Comparison of ENCODE assay signal across 13 cellular contexts in genomic region chr1:41449326-41449921, GRCh38. TPM values are rescaled to one million over a fixed set of nuclear protein-coding genes. Genes with fewer than 3 reads are reported as not detected.
A peak's percentile ranks its signal among the peaks of the same experiment; 100 is the strongest.
DNase-seq lines count a peak whose midpoint lies in the region; ATAC-seq and TF ChIP-seq lines count a peak whose summit lies in the region.
"Had no signal": no experiment of that assay in that cellular context is flagged by ENCODE, and none has a peak within 500 bp of the region (broad histone marks: within the 10 kb centered on the region; RNA-seq: fewer than 3 reads in every experiment).

No MANE protein-coding gene starts in this region.

- intact Hi-C loops in cardiac septum (cut with DNase I) = no loop called here
- intact Hi-C loops in left ventricle myocardium superior (cut with micrococcal nuclease) = no loop called here
- intact Hi-C loops in activated T-helper 1 cell treated with anti-CD3 and anti-CD28 coated beads, Interleukin-12 subunit alpha, Interleukin-12 subunit beta, Interleukin-2, Interleukin-4 antibody, amounts not matched to agents 30 ng/mL and 10 ng/mL and 1 ng/mL, durations not matched to agents 14 hours and 24 hours and 36 hours (cut with micrococcal nuclease) = no loop called here
- intact Hi-C loops in activated CD8-positive, alpha-beta T cell treated with anti-CD3 and anti-CD28 coated beads for 36 hours (cut with micrococcal nuclease) = no loop called here

- no peaks in the 10 kb centered on the region for H3K4me1 Mint-ChIP-seq in activated T-helper 1 cell treated with anti-CD3 and anti-CD28 coated beads, Interleukin-12 subunit alpha, Interleukin-12 subunit beta, Interleukin-2, Interleukin-4 antibody, amounts not matched to agents 30 ng/mL and 10 ng/mL and 1 ng/mL, durations not matched to agents 14 hours and 24 hours and 36 hours (ENCODE audit: low read depth)
- H3K4me1 Mint-ChIP-seq in nephron = peaks cover 46% of the 10 kb centered on the region
- H3K4me1 Mint-ChIP-seq in activated CD8-positive, alpha-beta T cell treated with anti-CD3 and anti-CD28 coated beads for 36 hours (ENCODE audit: low read depth) = no peaks in the 10 kb centered on the region

- no peak for ATAC-seq in left ventricle myocardium superior
- ATAC-seq in activated CD8-positive, alpha-beta T cell treated with anti-CD3 and anti-CD28 coated beads for 36 hours = no peak
- ATAC-seq: CD8-positive, alpha-beta T cell; Right ventricle myocardium inferior had no signal

- POLR2A ChIA-PET in activated CD8-positive, alpha-beta T cell treated with anti-CD3 and anti-CD28 coated beads for 36 hours (lab: Charles Lee) = no interaction called here

- TF ChIP-seq CTCF in nephron (IDR thresholded peaks at IDR 0.05; ENCODE audit: unreplicated experiment in 3 of 3) = no peak
- TF ChIP-seq CTCF in activated CD8-positive, alpha-beta T cell treated with anti-CD3 and anti-CD28 coated beads for 36 hours (IDR thresholded peaks at IDR 0.05) = no peak

- CTCF ChIA-PET in activated CD8-positive, alpha-beta T cell treated with anti-CD3 and anti-CD28 coated beads for 36 hours (lab: Charles Lee) = no interaction called here

- H3K4me3 Mint-ChIP-seq in activated T-helper 1 cell treated with anti-CD3 and anti-CD28 coated beads, Interleukin-12 subunit alpha, Interleukin-12 subunit beta, Interleukin-2, Interleukin-4 antibody, amounts not matched to agents 30 ng/mL and 10 ng/mL and 1 ng/mL, durations not matched to agents 14 hours and 24 hours and 36 hours = no peak overlapping the region
- no peak overlapping the region for H3K4me3 Mint-ChIP-seq in nephron
- H3K4me3 Mint-ChIP-seq in activated CD8-positive, alpha-beta T cell treated with anti-CD3 and anti-CD28 coated beads for 36 hours = no peak overlapping the region
- H3K4me3 Mint-ChIP-seq: CD8-positive, alpha-beta T cell; IgD-negative memory B cell had no signal

- H3K36me3 Mint-ChIP-seq in activated T-helper 1 cell treated with anti-CD3 and anti-CD28 coated beads, Interleukin-12 subunit alpha, Interleukin-12 subunit beta, Interleukin-2, Interleukin-4 antibody, amounts not matched to agents 30 ng/mL and 10 ng/mL and 1 ng/mL, durations not matched to agents 14 hours and 24 hours and 36 hours (ENCODE audit: low read depth) = no peaks in the 10 kb centered on the region
- no peaks in the 10 kb centered on the region for H3K36me3 Mint-ChIP-seq in nephron (ENCODE audit: low read depth)
- no peaks in the 10 kb centered on the region for H3K36me3 Mint-ChIP-seq in activated CD8-positive, alpha-beta T cell treated with anti-CD3 and anti-CD28 coated beads for 36 hours (ENCODE audit: low read depth)
- H3K36me3 Mint-ChIP-seq: CD8-positive, alpha-beta T cell had no signal

- peaks cover 4% of the 10 kb centered on the region for H3K9me3 Mint-ChIP-seq in activated T-helper 1 cell treated with anti-CD3 and anti-CD28 coated beads, Interleukin-12 subunit alpha, Interleukin-12 subunit beta, Interleukin-2, Interleukin-4 antibody, amounts not matched to agents 30 ng/mL and 10 ng/mL and 1 ng/mL, durations not matched to agents 14 hours and 24 hours and 36 hours
- H3K9me3 Mint-ChIP-seq in nephron = peaks cover 2% of the 10 kb centered on the region
- peaks cover 5% of the 10 kb centered on the region for H3K9me3 Mint-ChIP-seq in activated CD8-positive, alpha-beta T cell treated with anti-CD3 and anti-CD28 coated beads for 36 hours
- H3K9me3 Mint-ChIP-seq: CD8-positive, alpha-beta T cell had no signal

- H3K27ac Mint-ChIP-seq in activated T-helper 1 cell treated with anti-CD3 and anti-CD28 coated beads, Interleukin-12 subunit alpha, Interleukin-12 subunit beta, Interleukin-2, Interleukin-4 antibody, amounts not matched to agents 30 ng/mL and 10 ng/mL and 1 ng/mL, durations not matched to agents 14 hours and 24 hours and 36 hours = peak overlapping the region; percentile 36
- peak overlapping the region in 2 of 3 experiments; percentile 0 to 1 for H3K27ac Mint-ChIP-seq in nephron
- no peak overlapping the region for H3K27ac Mint-ChIP-seq in activated CD8-positive, alpha-beta T cell treated with anti-CD3 and anti-CD28 coated beads for 36 hours
- H3K27ac Mint-ChIP-seq: CD8-positive, alpha-beta T cell had no signal

- H3K27me3 Mint-ChIP-seq in activated T-helper 1 cell treated with anti-CD3 and anti-CD28 coated beads, Interleukin-12 subunit alpha, Interleukin-12 subunit beta, Interleukin-2, Interleukin-4 antibody, amounts not matched to agents 30 ng/mL and 10 ng/mL and 1 ng/mL, durations not matched to agents 14 hours and 24 hours and 36 hours (ENCODE audit: insufficient read depth) = peaks cover 4% of the 10 kb centered on the region
- H3K27me3 Mint-ChIP-seq in nephron (ENCODE audit: low read depth) = peaks cover 19% of the 10 kb centered on the region
- peaks cover 2% of the 10 kb centered on the region for H3K27me3 Mint-ChIP-seq in activated CD8-positive, alpha-beta T cell treated with anti-CD3 and anti-CD28 coated beads for 36 hours

- DNase-seq in cardiac septum (ENCODE audit: low spot score) (peak; percentile 24), left ventricle myocardium superior (no peak), activated T-cell treated with anti-CD3 and anti-CD28 coated beads for 4 hours (no peak), COLO829 (ENCODE audit: low spot score) (no peak), Ammon's horn (ENCODE audit: low spot score) (no peak)
- no peak for DNase-seq in activated T-helper 1 cell treated with anti-CD3 and anti-CD28 coated beads, Interleukin-12 subunit alpha, Interleukin-12 subunit beta, Interleukin-2, Interleukin-4 antibody, amounts not matched to agents 30 ng/mL and 10 ng/mL and 1 ng/mL, durations not matched to agents 14 hours and 24 hours and 36 hours (ENCODE audit: low spot score)
- no peak for DNase-seq in activated CD8-positive, alpha-beta T cell treated with anti-CD3 and anti-CD28 coated beads for 36 hours
- DNase-seq: CD8-positive, alpha-beta T cell; NCI-H226 had no signal

RNA-seq across cellular contexts. Expression of gene EDN2, which starts 35.1 kb away (rescaled TPM):
- total RNA-seq in cardiac septum (1.1 TPM), left ventricle myocardium superior (0.27 TPM)
- not detected in 2 replicates for total RNA-seq in activated T-helper 1 cell treated with anti-CD3 and anti-CD28 coated beads, Interleukin-12 subunit alpha, Interleukin-12 subunit beta, Interleukin-2, Interleukin-4 antibody, amounts not matched to agents 30 ng/mL and 10 ng/mL and 1 ng/mL, durations not matched to agents 14 hours and 24 hours and 36 hours
- not detected for total RNA-seq in activated CD8-positive, alpha-beta T cell treated with anti-CD3 and anti-CD28 coated beads for 36 hours
- total RNA-seq: A673, Right ventricle myocardium inferior had no signal
